Comparison of ENCODE assay signal across 28 cellular contexts in the genomic region with DNA sequence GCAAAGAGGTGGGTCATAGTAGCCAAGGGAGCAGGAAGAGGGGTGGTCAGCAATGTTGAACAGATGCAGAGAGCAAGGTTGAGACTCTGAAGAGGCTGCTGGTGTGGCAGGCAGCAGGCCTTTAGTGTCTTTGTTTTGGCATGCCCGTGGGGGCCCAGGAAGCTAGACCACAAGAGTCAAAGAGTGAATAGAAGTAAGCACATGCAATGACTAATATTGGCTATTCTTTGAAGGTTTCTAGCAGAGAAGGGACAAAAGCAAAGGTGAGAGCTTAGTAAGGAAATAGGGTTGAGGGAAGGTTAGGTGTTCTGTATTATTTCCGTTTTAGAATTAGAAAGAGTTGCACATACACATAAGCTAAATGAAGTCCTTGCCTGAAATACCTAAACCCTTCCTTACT. TPM values are rescaled to one million over a fixed set of nuclear protein-coding genes. Genes with fewer than 3 reads are reported as not detected.
"Had no signal": no experiment of that assay in that cellular context is flagged by ENCODE, and none has a peak within 500 bp of the region (broad histone marks: within the 10 kb centered on the region; RNA-seq: fewer than 3 reads in every experiment).

No MANE protein-coding gene starts in this region.

- H3K4me3 ChIP-seq: ascending aorta, lung, sigmoid colon, thyroid gland had no signal

- FAIRE-seq: islet of Langerhans, urothelium cell line had no signal

- H3K4me1 ChIP-seq: ascending aorta, sigmoid colon had no signal

- DNase-seq: activated CD4-positive, alpha-beta T cell treated with anti-CD3 and anti-CD28 coated beads for 1 hour; activated CD4-positive, alpha-beta T cell treated with anti-CD3 and anti-CD28 coated beads, Interleukin-2, amount 50 U/mL, for 48 hours; activated gamma-delta T cell; activated T-cell treated with anti-CD3 and anti-CD28 coated beads, Interleukin-2, amount 50 U/mL, for 24 hours; effector memory CD8-positive, alpha-beta T cell; foreskin fibroblast; hippocampal formation; midbrain; nephron progenitor cell; occipital lobe; posterior cingulate gyrus; sigmoid colon; stimulated activated CD4-positive, alpha-beta T cell treated with anti-CD3 and anti-CD28 coated beads, Interleukin-4, amount 100 ng/mL, for 24 hours; stimulated activated naive B cell treated with anti-CD40 and anti-IgM and Interleukin-4, amounts not matched to agents 10 μg/mL and 1 μg/mL and 100 μg/mL, for 72 hours; T-helper 17 cell; thyroid gland had no signal

- ATAC-seq: effector memory CD8-positive, alpha-beta T cell; left lobe of liver; stimulated activated naive B cell treated with anti-CD40 and anti-IgM and Interleukin-4, amounts not matched to agents 10 μg/mL and 1 μg/mL and 100 μg/mL, for 72 hours; T-helper 17 cell had no signal

- H3K27ac ChIP-seq: ascending aorta, epithelial cell of prostate, sigmoid colon, thyroid gland, VCaP had no signal

- H3K9me3 ChIP-seq: ascending aorta, sigmoid colon, thyroid gland had no signal

- H3K36me3 ChIP-seq: ascending aorta, sigmoid colon, thyroid gland had no signal

- H3K27me3 ChIP-seq: ascending aorta, sigmoid colon, thyroid gland had no signal

RNA-seq across cellular contexts. Expression of a gene that starts 18.8 kb away (rescaled TPM):
- total RNA-seq: T-helper 17 cell had no signal

RNA-seq across cellular contexts. Expression of a gene that starts 28.7 kb away (rescaled TPM):
- total RNA-seq: chondrocyte, myocyte had no signal

RNA-seq across cellular contexts. Expression of a gene that starts 40.3 kb away (rescaled TPM):
- total RNA-seq: ascending aorta, chondrocyte, dermis microvascular lymphatic vessel endothelial cell, left lobe of liver, myocyte, renal cortical epithelial cell, sigmoid colon, subcutaneous adipose tissue, T-helper 17 cell, thyroid gland had no signal

RNA-seq across cellular contexts. Expression of a gene that starts 53.8 kb away (rescaled TPM):
- total RNA-seq: T-helper 17 cell had no signal
